In genomic region chr12:65895759-65896656, GRCh38 we compare ENCODE assay signal across 10 cellular contexts.
DNase-seq lines count a peak whose midpoint lies in the region; TF ChIP-seq lines count a peak whose summit lies in the region.
"Had no signal": no experiment of that assay in that cellular context is flagged by ENCODE, and none has a peak within 500 bp of the region (broad histone marks: within the 10 kb centered on the region; RNA-seq: fewer than 3 reads in every experiment).

No MANE protein-coding gene starts in this region.

- H3F3A ChIP-seq in neural progenitor cell (ENCODE audit: low read depth): peaks cover 45% of the 10 kb centered on the region

- H3K36me3 ChIP-seq in Caco-2 (ENCODE audit: control insufficient read depth, insufficient read depth, low read length): no peaks in the 10 kb centered on the region
- H3K36me3 ChIP-seq in neural progenitor cell: no peaks in the 10 kb centered on the region
- no peaks in the 10 kb centered on the region for H3K36me3 ChIP-seq in uterus
- H3K36me3 ChIP-seq: BE2C had no signal

- H3K27ac Mint-ChIP-seq in Caco-2 (ENCODE audit: unreplicated experiment): peak overlapping the region; percentile 85
- peak overlapping the region; percentile 96 for H3K27ac Mint-ChIP-seq in neural progenitor cell

- H3K9me3 Mint-ChIP-seq in Caco-2 (ENCODE audit: unreplicated experiment) (no peaks in the 10 kb centered on the region), neural progenitor cell (peaks cover 3% of the 10 kb centered on the region)

- H3K27ac ChIP-seq in neural progenitor cell (peak overlapping the region; percentile 99), uterus (no peak overlapping the region)

- peak; percentile 64 to 80 for DNase-seq in Caco-2
- DNase-seq in fibroblast of villous mesenchyme (ENCODE audit: low read depth): peak; percentile 61
- peak; percentile 89 for DNase-seq in neural progenitor cell (ENCODE audit: low spot score)
- no peak for DNase-seq in uterus
- no peak for DNase-seq in central memory CD4-positive, alpha-beta T cell
- no peak for DNase-seq in hippocampal formation (lab: John Stamatoyannopoulos, UW)
- no peak for DNase-seq in NCI-H2196 (lab: John Stamatoyannopoulos, UW; ENCODE audit: unreplicated experiment)
- DNase-seq: BE2C, NCI-H2029 treated with DMSO at 0.1 percent for 48 hours had no signal

- H3K36me3 Mint-ChIP-seq in Caco-2 (ENCODE audit: insufficient read depth, unreplicated experiment): peaks cover 9% of the 10 kb centered on the region
- H3K36me3 Mint-ChIP-seq in neural progenitor cell: peaks cover 11% of the 10 kb centered on the region

- H3K79me2 ChIP-seq in neural progenitor cell (ENCODE audit: low read depth): peaks cover 82% of the 10 kb centered on the region

- H3K4me3 Mint-ChIP-seq in Caco-2 (ENCODE audit: unreplicated experiment): peak overlapping the region; percentile 69
- H3K4me3 Mint-ChIP-seq in neural progenitor cell: peak overlapping the region; percentile 67

- TF ChIP-seq POLR2A in uterus (IDR thresholded peaks at IDR 0.05): no peak

- H3K27me3 ChIP-seq in Caco-2 (replicated peaks; ENCODE audit: control insufficient read depth, insufficient read depth, low read length): no peaks in the 10 kb centered on the region
- H3K27me3 ChIP-seq in neural progenitor cell: no peaks in the 10 kb centered on the region
- H3K27me3 ChIP-seq in uterus: no peaks in the 10 kb centered on the region

- H3K27me3 Mint-ChIP-seq in Caco-2 (ENCODE audit: insufficient read depth, unreplicated experiment) (no peaks in the 10 kb centered on the region), neural progenitor cell (ENCODE audit: insufficient read depth, low read depth) (peaks cover 2% of the 10 kb centered on the region)

- H3K4me3 ChIP-seq in Caco-2 (ENCODE audit: low read depth, low read length): peak overlapping the region; percentile 16; the same call in 1 of the 2 replicates
- H3K4me3 ChIP-seq in fibroblast of villous mesenchyme (ENCODE audit: low read depth, low read length): no peak overlapping the region
- peak overlapping the region; percentile 41 for H3K4me3 ChIP-seq in neural progenitor cell
- no peak overlapping the region for H3K4me3 ChIP-seq in uterus

- no peaks in the 10 kb centered on the region for H3K9me3 ChIP-seq in Caco-2
- no peaks in the 10 kb centered on the region for H3K9me3 ChIP-seq in neural progenitor cell (ENCODE audit: low read depth)
- no peaks in the 10 kb centered on the region for H3K9me3 ChIP-seq in uterus
- H3K9me3 ChIP-seq: BE2C had no signal

- no peak for TF ChIP-seq CTCF in Caco-2 (IDR thresholded peaks at IDR 0.05; ENCODE audit: insufficient read depth in 1 of 2, low read depth in 1 of 2, low read length in 1 of 2, severe bottlenecking in 1 of 2, unreplicated experiment in 1 of 2)
- TF ChIP-seq CTCF in fibroblast of villous mesenchyme (IDR thresholded peaks at IDR 0.05; ENCODE audit: insufficient read depth, low read depth, low read length): no peak
- TF ChIP-seq CTCF in neural progenitor cell (IDR thresholded peaks at IDR 0.05): no peak
- TF ChIP-seq CTCF in uterus (IDR thresholded peaks at IDR 0.05): no peak

- H3K9ac ChIP-seq in neural progenitor cell: peak overlapping the region; percentile 44

- no peaks in the 10 kb centered on the region for H4K20me1 ChIP-seq in neural progenitor cell (ENCODE audit: low read depth)

- H2AFZ ChIP-seq in neural progenitor cell (replicated peaks): no peak overlapping the region

- BruUV-seq in Caco-2 (replicated peaks; lab: Mats Ljungman, UMichigan): no TSS peak

- peak overlapping the region; percentile 84 for H3K4me2 ChIP-seq in neural progenitor cell

- CTCF ChIA-PET in Caco-2 (lab: Charles Lee): interaction anchor here (0.6 kb wide), 1 partner anchor 161 kb away, joined by 3 read pairs; no protein-coding TSS in a partner anchor

- POLR2A ChIA-PET in Caco-2 (lab: Charles Lee): interaction anchor here (0.5 kb wide), 1 partner anchor 154 kb away, joined by 10 read pairs; no protein-coding TSS in a partner anchor

- H3K4me1 ChIP-seq in Caco-2 (peaks cover 64% of the 10 kb centered on the region), neural progenitor cell (peaks cover 84% of the 10 kb centered on the region), uterus (peaks cover 4 to 5% of the 10 kb centered on the region in 2 donors)
- H3K4me1 ChIP-seq: BE2C had no signal

- H3K4me1 Mint-ChIP-seq in Caco-2 (ENCODE audit: low read depth, unreplicated experiment) (peaks cover 68% of the 10 kb centered on the region), neural progenitor cell (peaks cover 64% of the 10 kb centered on the region)

- intact Hi-C loops in Caco-2 (cut with micrococcal nuclease; ENCODE audit: unreplicated experiment) (loop anchor here (1.0 to 2.0 kb wide), 5 partner anchors 16 to 191 kb away; no protein-coding TSS in a partner anchor), uterus (cut with DNase I; ENCODE audit: low total_unique reads) (no loop called here)

TF ChIP-seq in PFSK-1, 5 proteins besides CTCF, POLR2A, EP300 and RAD21:
- TF ChIP-seq POLR2AphosphoS5 (IDR thresholded peaks at IDR 0.05; ENCODE audit: low read depth, low read length): peak; percentile 11; the same call in 1 of the 2 replicates
- no peak for TF ChIP-seq FOXP2 (optimal IDR thresholded peaks at IDR 0.05; ENCODE audit: borderline replicate concordance, extremely low read depth, extremely low read length, insufficient read depth)

Comparison
In these comparisons a context has a peak if more than half of its experiments do, and no peak if none do; other contexts are left out.
1. DNase-seq: peak in Caco-2 (2 of 2), fibroblast of villous mesenchyme (single experiment) and neural progenitor cell (single experiment); none in uterus (0 of 2), central memory CD4-positive, alpha-beta T cell (single experiment), hippocampal formation (0 of 2) and NCI-H2196 (single experiment).
2. H3K4me3 ChIP-seq: peak in Caco-2 (single experiment) and neural progenitor cell (single experiment); none in fibroblast of villous mesenchyme (single experiment) and uterus (0 of 2).